Comparison of ENCODE assay signal across 20 cellular contexts in genomic region chr10:126376956-126377355, GRCh38. TPM values are rescaled to one million over a fixed set of nuclear protein-coding genes. Genes with fewer than 3 reads are reported as not detected.
DNase-seq lines count a peak whose midpoint lies in the region; ATAC-seq and TF ChIP-seq lines count a peak whose summit lies in the region.
"Had no signal": no experiment of that assay in that cellular context is flagged by ENCODE, and none has a peak within 500 bp of the region (broad histone marks: within the 10 kb centered on the region; RNA-seq: fewer than 3 reads in every experiment).

No MANE protein-coding gene starts in this region.

- no peak overlapping the region for H3K4me3 Mint-ChIP-seq in glutamatergic neuron (ENCODE audit: unreplicated experiment)
- H3K4me3 Mint-ChIP-seq: activated CD8-positive, alpha-beta T cell treated with anti-CD3 and anti-CD28 coated beads for 36 hours; activated T-helper 1 cell treated with anti-CD3 and anti-CD28 coated beads, Interleukin-12 subunit alpha, Interleukin-12 subunit beta, Interleukin-2, Interleukin-4 antibody, amounts not matched to agents 30 ng/mL and 10 ng/mL and 1 ng/mL, durations not matched to agents 14 hours and 24 hours and 36 hours; dendritic cell treated with granulocyte-macrophage colony-stimulating factor and Interleukin-4, amounts not matched to agents 40 ng/mL and 50 ng/mL, for 4 days; GM23338; neural crest cell had no signal

- peaks cover 21% of the 10 kb centered on the region for H3K36me3 Mint-ChIP-seq in glutamatergic neuron (ENCODE audit: unreplicated experiment)

- H3K4me1 Mint-ChIP-seq in glutamatergic neuron (ENCODE audit: low read depth, unreplicated experiment) = peaks cover 3% of the 10 kb centered on the region
- H3K4me1 Mint-ChIP-seq: GM23338 had no signal

- H3K27ac Mint-ChIP-seq in glutamatergic neuron (ENCODE audit: unreplicated experiment) = no peak overlapping the region
- H3K27ac Mint-ChIP-seq: activated CD8-positive, alpha-beta T cell treated with anti-CD3 and anti-CD28 coated beads for 36 hours; activated T-helper 1 cell treated with anti-CD3 and anti-CD28 coated beads, Interleukin-12 subunit alpha, Interleukin-12 subunit beta, Interleukin-2, Interleukin-4 antibody, amounts not matched to agents 30 ng/mL and 10 ng/mL and 1 ng/mL, durations not matched to agents 14 hours and 24 hours and 36 hours; dendritic cell treated with granulocyte-macrophage colony-stimulating factor and Interleukin-4, amounts not matched to agents 40 ng/mL and 50 ng/mL, for 4 days; GM23338 had no signal

- DNase-seq in DMS53 (lab: John Stamatoyannopoulos, UW) (peak; percentile 73), LoVo (ENCODE audit: low spot score) (peak; percentile 24), brain microvascular endothelial cell (peak; percentile 59), kidney epithelial cell (ENCODE audit: low read depth) (peak; percentile 63), omental fat pad (ENCODE audit: low spot score) (no peak), glutamatergic neuron (no peak), cerebellar cortex (ENCODE audit: low spot score) (no peak), occipital lobe (lab: John Stamatoyannopoulos, UW) (no peak)
- DNase-seq: activated CD8-positive, alpha-beta T cell treated with anti-CD3 and anti-CD28 coated beads for 36 hours; mesendoderm; NCI-H1436; stimulated activated CD4-positive, alpha-beta T cell treated with anti-CD3 and anti-CD28 coated beads, Interleukin-4, amount 100 ng/mL, for 4 hours; tibial artery had no signal

- H3K9me3 Mint-ChIP-seq in glutamatergic neuron (ENCODE audit: unreplicated experiment) = peaks cover 3% of the 10 kb centered on the region
- H3K9me3 Mint-ChIP-seq: activated CD8-positive, alpha-beta T cell treated with anti-CD3 and anti-CD28 coated beads for 36 hours had no signal

- no peak overlapping the region for H3K4me3 ChIP-seq in brain microvascular endothelial cell (ENCODE audit: low read depth, low read length)
- no peak overlapping the region for H3K4me3 ChIP-seq in kidney epithelial cell (ENCODE audit: low read depth, low read length)
- H3K4me3 ChIP-seq: GM23338, K562, SK-N-MC, tibial artery had no signal

- H3K27me3 ChIP-seq in brain microvascular endothelial cell (replicated peaks) (no peaks in the 10 kb centered on the region), kidney epithelial cell (ENCODE audit: control insufficient read depth, insufficient read depth, low read length) (no peaks in the 10 kb centered on the region)
- H3K27me3 ChIP-seq: tibial artery had no signal

- in situ Hi-C loops in brain microvascular endothelial cell (cut with HindIII; ENCODE audit: low pct_ligation_motif_present, low sequenced_read_pairs) = no loop called here

- ATAC-seq in omental fat pad (ENCODE audit: low FRiP score) = no peak
- ATAC-seq: activated CD8-positive, alpha-beta T cell treated with anti-CD3 and anti-CD28 coated beads for 36 hours; GM23338; K562; sciatic nerve had no signal

- H3K36me3 ChIP-seq in brain microvascular endothelial cell (replicated peaks) (no peaks in the 10 kb centered on the region), kidney epithelial cell (ENCODE audit: control insufficient read depth, insufficient read depth, low read length) (no peaks in the 10 kb centered on the region)
- H3K36me3 ChIP-seq: tibial artery had no signal

- H3K27ac ChIP-seq in brain microvascular endothelial cell = no peak overlapping the region
- H3K27ac ChIP-seq: SK-N-MC, tibial artery had no signal

- H3K27me3 Mint-ChIP-seq in glutamatergic neuron (ENCODE audit: unreplicated experiment) = no peaks in the 10 kb centered on the region
- H3K27me3 Mint-ChIP-seq: activated CD8-positive, alpha-beta T cell treated with anti-CD3 and anti-CD28 coated beads for 36 hours; dendritic cell treated with granulocyte-macrophage colony-stimulating factor and Interleukin-4, amounts not matched to agents 40 ng/mL and 50 ng/mL, for 4 days had no signal

- TF ChIP-seq CTCF in brain microvascular endothelial cell (IDR thresholded peaks at IDR 0.05; ENCODE audit: low read depth, low read length, missing control alignments) (no peak), kidney epithelial cell (IDR thresholded peaks at IDR 0.05; ENCODE audit: insufficient read depth, low read length, poor library complexity, severe bottlenecking) (no peak), omental fat pad (IDR thresholded peaks at IDR 0.05) (no peak), glutamatergic neuron (IDR thresholded peaks at IDR 0.05; ENCODE audit: partially characterized antibody, unreplicated experiment) (no peak)

RNA-seq across cellular contexts. Expression of gene ADAM12, which starts 11.3 kb away (rescaled TPM):
- total RNA-seq in kidney epithelial cell (21.9 and 30.0 TPM in 2 replicates), omental fat pad (10 to 100 TPM in 2 of 4 donors, 1 to 10 TPM in 2; 4.9 to 24.4 (median 10.9) TPM), glutamatergic neuron (ENCODE audit: unreplicated experiment) (18.4 TPM), occipital lobe (4.7 TPM)
- total RNA-seq: activated T-helper 1 cell treated with anti-CD3 and anti-CD28 coated beads, Interleukin-12 subunit alpha, Interleukin-12 subunit beta, Interleukin-2, Interleukin-4 antibody, amounts not matched to agents 30 ng/mL and 10 ng/mL and 1 ng/mL, durations not matched to agents 14 hours and 24 hours and 36 hours; K562 had no signal

Comparison
In these comparisons a context has a peak if more than half of its experiments do, and no peak if none do; other contexts are left out.
1. DNase-seq: peak in DMS53 (single experiment), LoVo (single experiment), brain microvascular endothelial cell (single experiment) and kidney epithelial cell (single experiment); none in omental fat pad (single experiment), glutamatergic neuron (single experiment), cerebellar cortex (single experiment) and occipital lobe (single experiment).